20 cellular contexts compared by ENCODE assay signal in the genomic region with DNA sequence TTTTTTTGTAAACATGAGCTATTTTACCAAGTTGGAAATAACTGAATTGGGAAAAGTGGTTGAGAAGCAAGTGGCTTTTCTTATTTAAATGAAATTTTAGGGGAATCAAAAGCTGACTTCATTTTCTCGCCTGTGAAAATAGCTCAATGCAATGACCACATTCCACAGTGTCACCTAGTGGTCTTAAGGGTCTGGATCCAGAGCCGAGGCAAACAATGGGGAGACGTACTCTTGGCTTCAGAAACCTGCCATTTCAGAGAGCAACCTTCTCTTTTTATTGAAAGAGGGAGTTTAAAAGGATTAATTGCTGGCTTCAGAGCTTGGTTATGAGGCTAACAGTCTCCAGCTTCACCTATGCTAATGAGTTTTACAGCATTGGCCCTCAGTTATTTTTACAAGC. TPM values are rescaled to one million over a fixed set of nuclear protein-coding genes. Genes with fewer than 3 reads are reported as not detected.
DNase-seq lines count a peak whose midpoint lies in the region; ATAC-seq and TF ChIP-seq lines count a peak whose summit lies in the region.
"Had no signal": no experiment of that assay in that cellular context is flagged by ENCODE, and none has a peak within 500 bp of the region (broad histone marks: within the 10 kb centered on the region; RNA-seq: fewer than 3 reads in every experiment).

No MANE protein-coding gene starts in this region.

- H3K4me1 Mint-ChIP-seq in H9 = peaks cover 32 to 33% of the 10 kb centered on the region in 2 experiments
- H3K4me1 Mint-ChIP-seq in WTC11 = peaks cover 33% of the 10 kb centered on the region

- 0 out of 2 replicates have a peak, but pooled peaks cover 3% of the 10 kb centered on the region for H3K4me1 ChIP-seq in H9 (ENCODE audit: insufficient read depth, low read length)
- H3K4me1 ChIP-seq: heart left ventricle had no signal

- no peaks in the 10 kb centered on the region for H3K27me3 ChIP-seq in H9 (ENCODE audit: insufficient read depth, low read length)
- H3K27me3 ChIP-seq: heart left ventricle had no signal

- no peak overlapping the region for H3K4me2 ChIP-seq in H9 (ENCODE audit: insufficient read depth, insufficient read length, low read length)

- H3K23ac ChIP-seq in H9 (ENCODE audit: insufficient read length, low read depth, low read length) = no peak overlapping the region

- WGBS in H9 (ENCODE audit: extremely low coverage, insufficient read length, low lambda C conversion rate) = no CpG with 5 or more reads among the region's 3 CpGs

- peak; percentile 24; the same call in 1 of the 2 replicates for TF ChIP-seq CTCF in AG10803 (conservative IDR thresholded peaks at IDR 0.05; ENCODE audit: low read length)
- TF ChIP-seq CTCF in H9 (conservative IDR thresholded peaks at IDR 0.05) = peak; percentile 61
- TF ChIP-seq CTCF in WTC11 (IDR thresholded peaks at IDR 0.05) = no peak

- no peak overlapping the region for H2BK15ac ChIP-seq in H9 (ENCODE audit: low read depth, low read length)

- POLR2A ChIA-PET in WTC11 (lab: Charles Lee) = interaction anchor here (0.6 to 0.8 kb wide), 3 partner anchors 33 to 1307 kb away, joined by 3 to 5 read pairs (median 4); no protein-coding TSS in a partner anchor

- peak; percentile 87 for ATAC-seq in WTC11
- no peak for ATAC-seq in GM18868 (IDR thresholded peaks at IDR 0.05; ENCODE audit: unreplicated experiment)
- no peak for ATAC-seq in HG02885 (IDR thresholded peaks at IDR 0.05; ENCODE audit: poor library complexity, unreplicated experiment)
- no peak for ATAC-seq in GM21381 (IDR thresholded peaks at IDR 0.05; ENCODE audit: unreplicated experiment)
- ATAC-seq: effector memory CD8-positive, alpha-beta T cell; heart left ventricle had no signal

- H2BK5ac ChIP-seq in H9 (ENCODE audit: insufficient read length, low read length) = no peak overlapping the region

- H3K36me3 Mint-ChIP-seq in H9 (ENCODE audit: insufficient read depth in 1 of 3, low read depth in 3 of 3) (peaks cover 0 to 12% (median 4%) of the 10 kb centered on the region in 3 experiments; a peak in 3 of 7 replicates), WTC11 (peaks cover 10% of the 10 kb centered on the region; the same call in 1 of the 2 replicates)

- no peak overlapping the region for H3K4ac ChIP-seq in H9 (ENCODE audit: low read depth, low read length)

- H3K56ac ChIP-seq in H9 (ENCODE audit: insufficient read length, low read depth, low read length) = no peak overlapping the region

- no peak overlapping the region for H2BK12ac ChIP-seq in H9 (ENCODE audit: insufficient read length, low read depth, low read length)

- no peak overlapping the region for H3K18ac ChIP-seq in H9 (ENCODE audit: insufficient read length, low read depth, low read length)

- no peak overlapping the region for H4K8ac ChIP-seq in H9 (replicated peaks; ENCODE audit: insufficient read length, low read depth, low read length)

- no peak overlapping the region for H2AK5ac ChIP-seq in H9 (ENCODE audit: insufficient read length, low read length)

- H2AFZ ChIP-seq in H9 (ENCODE audit: low read length) = peak overlapping the region; percentile 57

- no peak overlapping the region for H3K9ac ChIP-seq in H9 (ENCODE audit: extremely low read depth, insufficient read length, low read length)

- H3K9me3 Mint-ChIP-seq in H9 = peaks cover 4 to 5% of the 10 kb centered on the region in 2 experiments; a peak in 3 of 5 replicates
- peaks cover 19% of the 10 kb centered on the region for H3K9me3 Mint-ChIP-seq in WTC11

- no peak overlapping the region for H3K4me3 ChIP-seq in AG10803 (ENCODE audit: low read length)
- H3K4me3 ChIP-seq: heart left ventricle had no signal

- H3K27ac ChIP-seq in H9 (ENCODE audit: insufficient read length, low read depth, low read length) = no peak overlapping the region
- H3K27ac ChIP-seq: heart left ventricle had no signal

- no peak overlapping the region for H4K91ac ChIP-seq in H9 (ENCODE audit: insufficient read length, low read depth, low read length)

- H3K79me1 ChIP-seq in H9 (ENCODE audit: insufficient read depth, low read depth, low read length, poor library complexity, severe bottlenecking) = no peaks in the 10 kb centered on the region

- H3K9me3 ChIP-seq in H9 (ENCODE audit: control insufficient read depth, low read depth, low read length) = no peaks in the 10 kb centered on the region

- H2BK20ac ChIP-seq in H9 (ENCODE audit: low read depth, low read length, poor library complexity, severe bottlenecking) = no peak overlapping the region

- H3K4me3 Mint-ChIP-seq in H9 (no peak overlapping the region), WTC11 (no peak overlapping the region)
- H3K4me3 Mint-ChIP-seq: activated T-helper 1 cell treated with anti-CD3 and anti-CD28 coated beads, Interleukin-12 subunit alpha, Interleukin-12 subunit beta, Interleukin-2, Interleukin-4 antibody, amounts not matched to agents 30 ng/mL and 10 ng/mL and 1 ng/mL, durations not matched to agents 14 hours and 24 hours and 36 hours; effector memory CD8-positive, alpha-beta T cell; mesothelial cell of epicardium; stimulated activated naive CD8-positive, alpha-beta T cell treated with anti-CD3 and anti-CD28 coated beads, Interleukin-15, Interleukin-2, amounts not matched to agents 100 ng/mL and 50 ng/mL, for 24 hours had no signal

- H3K27me3 Mint-ChIP-seq in H9 (ENCODE audit: low read depth) = no peaks in the 10 kb centered on the region
- no peaks in the 10 kb centered on the region for H3K27me3 Mint-ChIP-seq in WTC11 (ENCODE audit: low read depth)
- H3K27me3 Mint-ChIP-seq: stimulated activated naive CD8-positive, alpha-beta T cell treated with anti-CD3 and anti-CD28 coated beads, Interleukin-15, Interleukin-2, amounts not matched to agents 100 ng/mL and 50 ng/mL, for 24 hours had no signal

- CTCF ChIA-PET in WTC11 (lab: Charles Lee) = interaction anchor here (0.6 to 1.4 kb wide), 20 partner anchors 10 to 1863 kb away, joined by 3 to 32 read pairs (median 3); no protein-coding TSS in a partner anchor

- no peak overlapping the region for H4K5ac ChIP-seq in H9 (ENCODE audit: insufficient read length, low read depth, low read length)

- H3T11ph ChIP-seq in H9 (ENCODE audit: low read length) = no peak overlapping the region

- no peak for DNase-seq in AG10803 (ENCODE audit: low read depth)
- peak; percentile 33 for DNase-seq in H9
- peak; percentile 12 for DNase-seq in WTC11 (ENCODE audit: low spot score)
- peak; percentile 54 for DNase-seq in iPS-NIHi11 (ENCODE audit: low spot score)
- no peak for DNase-seq in NCI-H2029 (lab: John Stamatoyannopoulos, UW)
- DNase-seq: activated CD4-positive, alpha-beta T cell treated with anti-CD3 and anti-CD28 coated beads, Interleukin-2, amount 50 U/mL, for 1 hour; amygdala; effector memory CD8-positive, alpha-beta T cell; GF-D8; heart left ventricle; NCI-H187; stimulated activated CD4-positive, alpha-beta T cell treated with anti-CD3 and anti-CD28 coated beads, Interleukin-4, amount 100 ng/mL, for 4 hours; SW 1271 had no signal

- no peaks in the 10 kb centered on the region for H3K79me2 ChIP-seq in H9 (ENCODE audit: insufficient read depth, low read length)

- no peak overlapping the region for H3K14ac ChIP-seq in H9 (ENCODE audit: insufficient read depth, low read length)

- peaks cover 2% of the 10 kb centered on the region for H4K20me1 ChIP-seq in H9 (ENCODE audit: control insufficient read depth, insufficient read depth, insufficient read length)

- H3K27ac Mint-ChIP-seq in H9 (no peak overlapping the region; a peak in 1 of 7 replicates), WTC11 (no peak overlapping the region)
- H3K27ac Mint-ChIP-seq: activated T-helper 1 cell treated with anti-CD3 and anti-CD28 coated beads, Interleukin-12 subunit alpha, Interleukin-12 subunit beta, Interleukin-2, Interleukin-4 antibody, amounts not matched to agents 30 ng/mL and 10 ng/mL and 1 ng/mL, durations not matched to agents 14 hours and 24 hours and 36 hours; effector memory CD8-positive, alpha-beta T cell; mesothelial cell of epicardium; stimulated activated naive CD8-positive, alpha-beta T cell treated with anti-CD3 and anti-CD28 coated beads, Interleukin-15, Interleukin-2, amounts not matched to agents 100 ng/mL and 50 ng/mL, for 24 hours had no signal

- no peaks in the 10 kb centered on the region for H3K23me2 ChIP-seq in H9 (ENCODE audit: insufficient read length, low read depth, low read length, poor library complexity, severe bottlenecking)

- H2BK120ac ChIP-seq in H9 (ENCODE audit: low read depth, low read length, poor library complexity, severe bottlenecking) = no peak overlapping the region

TF ChIP-seq in WTC11, 78 proteins besides CTCF, POLR2A, EP300 and RAD21 (continues in another document):
- TF ChIP-seq ZNF317 (CRISPR knock-in tag; IDR thresholded peaks at IDR 0.05; ENCODE audit: borderline replicate concordance, low read depth) = no peak
- no peak for TF ChIP-seq TCF7 (CRISPR knock-in tag; IDR thresholded peaks at IDR 0.05; ENCODE audit: low read depth)
- TF ChIP-seq, protein P1, sequence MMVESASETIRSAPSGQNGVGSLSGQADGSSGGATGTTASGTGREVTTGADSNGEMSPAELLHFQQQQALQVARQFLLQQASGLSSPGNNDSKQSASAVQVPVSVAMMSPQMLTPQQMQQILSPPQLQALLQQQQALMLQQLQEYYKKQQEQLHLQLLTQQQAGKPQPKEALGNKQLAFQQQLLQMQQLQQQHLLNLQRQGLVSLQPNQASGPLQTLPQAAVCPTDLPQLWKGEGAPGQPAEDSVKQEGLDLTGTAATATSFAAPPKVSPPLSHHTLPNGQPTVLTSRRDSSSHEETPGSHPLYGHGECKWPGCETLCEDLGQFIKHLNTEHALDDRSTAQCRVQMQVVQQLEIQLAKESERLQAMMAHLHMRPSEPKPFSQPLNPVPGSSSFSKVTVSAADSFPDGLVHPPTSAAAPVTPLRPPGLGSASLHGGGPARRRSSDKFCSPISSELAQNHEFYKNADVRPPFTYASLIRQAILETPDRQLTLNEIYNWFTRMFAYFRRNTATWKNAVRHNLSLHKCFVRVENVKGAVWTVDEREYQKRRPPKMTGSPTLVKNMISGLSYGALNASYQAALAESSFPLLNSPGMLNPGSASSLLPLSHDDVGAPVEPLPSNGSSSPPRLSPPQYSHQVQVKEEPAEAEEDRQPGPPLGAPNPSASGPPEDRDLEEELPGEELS (CRISPR knock-in tag; IDR thresholded peaks at IDR 0.05) = no peak
- TF ChIP-seq TP53 (CRISPR knock-in tag; IDR thresholded peaks at IDR 0.05) = no peak
- TF ChIP-seq RELA (CRISPR knock-in tag; IDR thresholded peaks at IDR 0.05; ENCODE audit: borderline replicate concordance) = no peak
- TF ChIP-seq, protein P2, sequence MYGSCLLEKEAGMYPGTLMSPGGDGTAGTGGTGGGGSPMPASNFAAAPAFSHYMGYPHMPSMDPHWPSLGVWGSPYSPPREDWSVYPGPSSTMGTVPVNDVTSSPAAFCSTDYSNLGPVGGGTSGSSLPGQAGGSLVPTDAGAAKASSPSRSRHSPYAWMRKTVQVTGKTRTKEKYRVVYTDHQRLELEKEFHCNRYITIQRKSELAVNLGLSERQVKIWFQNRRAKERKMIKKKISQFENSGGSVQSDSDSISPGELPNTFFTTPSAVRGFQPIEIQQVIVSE (CRISPR knock-in tag; IDR thresholded peaks at IDR 0.05; ENCODE audit: borderline replicate concordance) = no peak
- no peak for TF ChIP-seq ZNF416 (CRISPR knock-in tag; IDR thresholded peaks at IDR 0.05)

RNA-seq across cellular contexts. Expression of a gene that starts 39.7 kb away (rescaled TPM):
- total RNA-seq in H9 (2021) (not detected in 2 replicates), WTC11 (2021) (not detected in 3 replicates)
- total RNA-seq: activated T-helper 1 cell treated with anti-CD3 and anti-CD28 coated beads, Interleukin-12 subunit alpha, Interleukin-12 subunit beta, Interleukin-2, Interleukin-4 antibody, amounts not matched to agents 30 ng/mL and 10 ng/mL and 1 ng/mL, durations not matched to agents 14 hours and 24 hours and 36 hours; heart left ventricle; renal cortical epithelial cell had no signal

Comparison
In these comparisons a context has a peak if more than half of its experiments do, and no peak if none do; other contexts are left out.
1. DNase-seq: peak in H9 (single experiment), WTC11 (single experiment) and iPS-NIHi11 (single experiment); none in AG10803 (single experiment) and NCI-H2029 (single experiment).